ENCODE assay signal across 8 cellular contexts in genomic region chr11:72721689-72722049, GRCh38. TPM values are rescaled to one million over a fixed set of nuclear protein-coding genes. Genes with fewer than 3 reads are reported as not detected.
DNase-seq lines count a peak whose midpoint lies in the region; ATAC-seq and TF ChIP-seq lines count a peak whose summit lies in the region.

No MANE protein-coding gene starts in this region.

- H3K4me3 ChIP-seq in uterus, result peak overlapping the region; percentile 49 to 67

- H3K9me3 Mint-ChIP-seq in natural killer cell treated with Interleukin-12 subunit alpha and Interleukin-12 subunit beta and Interleukin-15 and Interleukin-18, amount 100 ng/mL, for 72 hours, result no peaks in the 10 kb centered on the region

- H3K9me3 ChIP-seq in uterus, result no peaks in the 10 kb centered on the region

- H3K36me3 Mint-ChIP-seq in natural killer cell treated with Interleukin-12 subunit alpha and Interleukin-12 subunit beta and Interleukin-15 and Interleukin-18, amount 100 ng/mL, for 72 hours, result no peaks in the 10 kb centered on the region

- no peaks in the 10 kb centered on the region for H3K27me3 ChIP-seq in uterus

- TF ChIP-seq POLR2A in uterus (IDR thresholded peaks at IDR 0.05), result no peak

- peak; percentile 57 to 63 for ATAC-seq in natural killer cell treated with Interleukin-12 subunit alpha and Interleukin-12 subunit beta and Interleukin-15 and Interleukin-18, amount 100 ng/mL, for 72 hours
- ATAC-seq in GM21526 (IDR thresholded peaks at IDR 0.05; ENCODE audit: low FRiP score, unreplicated experiment), result no peak

- H3K4me1 Mint-ChIP-seq in natural killer cell treated with Interleukin-12 subunit alpha and Interleukin-12 subunit beta and Interleukin-15 and Interleukin-18, amount 100 ng/mL, for 72 hours (ENCODE audit: low read depth in 2 of 2), result peaks cover 58 to 75% of the 10 kb centered on the region in 2 donors

- no peaks in the 10 kb centered on the region for H3K36me3 ChIP-seq in uterus

- peak in 2 of 3 experiments; percentile 78 to 81 for DNase-seq in NCI-H1417 (lab: John Stamatoyannopoulos, UW)
- DNase-seq in NCI-H1417 treated with DMSO at 0.1 percent for 48 hours (lab: John Stamatoyannopoulos, UW), result no peak
- peak; percentile 44 for DNase-seq in activated CD4-positive, CD25-positive, alpha-beta regulatory T cell treated with anti-CD3 and anti-CD28 coated beads, Interleukin-2, amount 50 U/mL, for 72 hours
- peak; percentile 22 for DNase-seq in effector CD8-positive, alpha-beta T cell (lab: John Stamatoyannopoulos, UW)
- DNase-seq in natural killer cell treated with Interleukin-12 subunit alpha and Interleukin-12 subunit beta and Interleukin-15 and Interleukin-18, amount 100 ng/mL, for 72 hours (ENCODE audit: low spot score), result peak; percentile 73
- no peak for DNase-seq in uterus
- no peak for DNase-seq in islet precursor cell

- H3K27ac ChIP-seq in uterus, result peak overlapping the region; percentile 86 to 88

- intact Hi-C loops in uterus (cut with DNase I; ENCODE audit: low total_unique reads), result loop anchor here (5.0 to 10.0 kb wide), 2 partner anchors 66 to 453 kb away; no protein-coding TSS in a partner anchor

- no peaks in the 10 kb centered on the region for H3K27me3 Mint-ChIP-seq in natural killer cell treated with Interleukin-12 subunit alpha and Interleukin-12 subunit beta and Interleukin-15 and Interleukin-18, amount 100 ng/mL, for 72 hours

- H3K27ac Mint-ChIP-seq in natural killer cell treated with Interleukin-12 subunit alpha and Interleukin-12 subunit beta and Interleukin-15 and Interleukin-18, amount 100 ng/mL, for 72 hours, result peak overlapping the region; percentile 85 to 95

- no peak for TF ChIP-seq CTCF in uterus (IDR thresholded peaks at IDR 0.05)

- H3K4me3 Mint-ChIP-seq in natural killer cell treated with Interleukin-12 subunit alpha and Interleukin-12 subunit beta and Interleukin-15 and Interleukin-18, amount 100 ng/mL, for 72 hours, result peak overlapping the region; percentile 90

- peaks cover 0 to 3% of the 10 kb centered on the region in 2 donors for H3K4me1 ChIP-seq in uterus

RNA-seq across cellular contexts. Expression of gene ARAP1, which starts 30.5 kb away (rescaled TPM):
- total RNA-seq in natural killer cell treated with Interleukin-12 subunit alpha and Interleukin-12 subunit beta and Interleukin-15 and Interleukin-18, amount 100 ng/mL, for 72 hours, result 100 to 1,000 TPM; 206 to 220 TPM
- total RNA-seq in uterus, result 100 to 1,000 TPM in 1 of 4 donors, 10 to 100 TPM in 3; 21.3 to 222 (median 70.4) TPM

RNA-seq across cellular contexts. Expression of gene PDE2A, which starts 47.4 kb away (rescaled TPM):
- 1 to 10 TPM; 2.5 to 7.7 TPM for total RNA-seq in natural killer cell treated with Interleukin-12 subunit alpha and Interleukin-12 subunit beta and Interleukin-15 and Interleukin-18, amount 100 ng/mL, for 72 hours
- total RNA-seq in uterus, result 100 to 1,000 TPM in 2 of 4 donors, 10 to 100 TPM in 2; 13.8 to 185 (median 94.2) TPM

Comparison
In these comparisons a context has a peak if more than half of its experiments do, and no peak if none do; other contexts are left out.
1. DNase-seq: peak in NCI-H1417 (2 of 3), activated CD4-positive, CD25-positive, alpha-beta regulatory T cell treated with anti-CD3 and anti-CD28 coated beads, Interleukin-2, amount 50 U/mL, for 72 hours (single experiment), effector CD8-positive, alpha-beta T cell (single experiment) and natural killer cell treated with Interleukin-12 subunit alpha and Interleukin-12 subunit beta and Interleukin-15 and Interleukin-18, amount 100 ng/mL, for 72 hours (single experiment); none in NCI-H1417 treated with DMSO at 0.1 percent for 48 hours (single experiment), uterus (0 of 2) and islet precursor cell (single experiment).